In genomic region chr18:295756-296155, GRCh38 we compare ENCODE assay signal across 20 cellular contexts.
"Had no signal": no experiment of that assay in that cellular context is flagged by ENCODE, and none has a peak within 500 bp of the region (broad histone marks: within the 10 kb centered on the region; RNA-seq: fewer than 3 reads in every experiment).

No MANE protein-coding gene starts in this region.

- H3K36me3 ChIP-seq: ovary, right lobe of liver had no signal

- H3K9me3 ChIP-seq: ovary, right lobe of liver had no signal

- H3K27me3 Mint-ChIP-seq: type B pancreatic cell had no signal

- H3K4me3 Mint-ChIP-seq: activated naive CD4-positive, alpha-beta T cell treated with anti-CD3 and anti-CD28 coated beads, Interleukin-2, amount 50 U/mL, for 24 hours; activated T-cell treated with anti-CD3 and anti-CD28 coated beads, Interleukin-2, amount 50 U/mL, for 24 hours; brain; effector memory CD8-positive, alpha-beta T cell; mesothelial cell of epicardium; neural crest cell; type B pancreatic cell had no signal

- H3K27ac Mint-ChIP-seq: activated naive CD4-positive, alpha-beta T cell treated with anti-CD3 and anti-CD28 coated beads, Interleukin-2, amount 50 U/mL, for 24 hours; activated T-cell treated with anti-CD3 and anti-CD28 coated beads, Interleukin-2, amount 50 U/mL, for 24 hours; effector memory CD8-positive, alpha-beta T cell; mesothelial cell of epicardium; type B pancreatic cell had no signal

- DNase-seq: activated CD4-positive, alpha-beta T cell treated with anti-CD3 and anti-CD28 coated beads for 1 hour; activated CD4-positive, alpha-beta T cell treated with anti-CD3 and anti-CD28 coated beads, Interleukin-2, amount 50 U/mL, for 48 hours; activated effector memory CD4-positive, alpha-beta T cell treated with Interleukin-2 at 50 U/mL for 16 hours; activated T-cell treated with anti-CD3 and anti-CD28 coated beads, Interleukin-2, amount 50 U/mL, for 24 hours; central memory CD4-positive, alpha-beta T cell; cortex of kidney; effector memory CD8-positive, alpha-beta T cell; glutamatergic neuron; ovary; right lobe of liver; stimulated activated CD4-positive, alpha-beta T cell treated with anti-CD3 and anti-CD28 coated beads, Interleukin-4, amount 100 ng/mL, for 4 hours; stimulated activated CD8-positive, alpha-beta memory T cell treated with anti-CD3 and anti-CD28 coated beads, Interleukin-4, amount 100 ng/mL, for 48 hours; stimulated activated naive CD4-positive, alpha-beta T cell treated with Interleukin-2 at 50 U/mL for 16 hours had no signal

- H3K4me1 Mint-ChIP-seq: activated naive CD4-positive, alpha-beta T cell treated with anti-CD3 and anti-CD28 coated beads, Interleukin-2, amount 50 U/mL, for 24 hours; mesothelial cell of epicardium had no signal

- H3K4me3 ChIP-seq: ovary, right lobe of liver, smooth muscle cell had no signal

- H3K4me1 ChIP-seq: right lobe of liver had no signal

- H3K27me3 ChIP-seq: ovary, right lobe of liver had no signal

- H3K9me3 Mint-ChIP-seq: activated naive CD4-positive, alpha-beta T cell treated with anti-CD3 and anti-CD28 coated beads, Interleukin-2, amount 50 U/mL, for 24 hours; activated T-cell treated with anti-CD3 and anti-CD28 coated beads, Interleukin-2, amount 50 U/mL, for 24 hours; effector memory CD8-positive, alpha-beta T cell; mesothelial cell of epicardium; type B pancreatic cell had no signal

- H3K4me2 ChIP-seq: smooth muscle cell had no signal

- H3K27ac ChIP-seq: epithelial cell of prostate, ovary, right lobe of liver had no signal

- H3K36me3 Mint-ChIP-seq: activated naive CD4-positive, alpha-beta T cell treated with anti-CD3 and anti-CD28 coated beads, Interleukin-2, amount 50 U/mL, for 24 hours; brain; mesothelial cell of epicardium; type B pancreatic cell had no signal
